8 cellular contexts compared by ENCODE assay signal in the genomic region with DNA sequence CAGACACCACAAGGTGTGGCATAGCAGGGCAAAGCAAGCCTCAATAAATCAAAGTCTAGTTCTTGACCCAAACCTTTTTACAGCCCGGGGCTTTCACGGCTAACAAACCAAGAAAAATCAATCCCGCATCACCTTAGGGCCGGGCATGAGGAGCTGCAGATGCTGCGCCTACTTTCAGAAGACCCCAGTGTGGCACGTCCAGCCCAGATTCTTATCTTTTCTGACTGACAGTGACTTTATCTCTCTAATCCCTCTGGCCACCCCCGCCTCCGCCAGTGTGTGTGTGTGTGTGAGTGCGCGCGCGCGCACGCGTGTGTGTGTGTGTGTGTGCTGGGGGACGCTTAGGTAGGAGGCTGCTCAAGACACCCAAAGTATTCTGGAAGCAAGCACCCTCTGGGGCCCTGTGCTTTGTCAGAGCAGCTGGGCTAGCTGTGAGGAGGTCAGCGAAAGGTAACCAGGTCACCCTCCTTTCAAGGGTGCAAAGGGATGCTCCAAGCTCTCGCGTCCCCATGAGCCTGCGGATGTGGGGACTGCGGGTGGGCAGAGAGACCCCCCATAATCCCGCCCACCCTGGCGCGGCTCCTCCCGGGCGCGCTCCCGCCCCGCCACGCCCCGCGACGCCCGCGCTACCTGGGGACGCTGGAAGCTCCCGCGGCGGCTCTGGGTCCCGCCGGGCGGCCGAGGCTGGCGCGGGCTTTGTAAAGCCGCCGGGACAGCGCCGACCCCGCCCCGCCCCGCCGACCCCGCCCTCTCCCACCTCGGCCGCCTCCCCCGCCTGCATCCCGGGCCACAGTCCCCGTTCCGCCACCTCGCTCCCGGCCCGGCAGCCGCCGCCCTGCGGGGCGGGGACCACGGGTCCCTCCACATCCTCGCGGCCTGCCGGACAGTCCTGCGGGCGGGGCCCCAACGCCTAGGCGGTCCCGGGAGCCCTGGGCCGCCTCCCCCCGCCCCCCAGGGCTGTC. TPM values are rescaled to one million over a fixed set of nuclear protein-coding genes. Genes with fewer than 3 reads are reported as not detected.
A peak's percentile ranks its signal among the peaks of the same experiment; 100 is the strongest.
DNase-seq lines count a peak whose midpoint lies in the region; ATAC-seq and TF ChIP-seq lines count a peak whose summit lies in the region.

No MANE protein-coding gene starts in this region.

- ATAC-seq in GM19467 (IDR thresholded peaks at IDR 0.05; ENCODE audit: unreplicated experiment) = no peak
- no peak for ATAC-seq in GM19035 (IDR thresholded peaks at IDR 0.05; ENCODE audit: unreplicated experiment)
- ATAC-seq in GM18861 (IDR thresholded peaks at IDR 0.05; ENCODE audit: unreplicated experiment) = no peak

- intact Hi-C loops in colonic mucosa (cut with DNase I) = no loop called here
- intact Hi-C loops in testis (cut with DNase I; ENCODE audit: low total_unique reads) = no loop called here

- no peak overlapping the region for H3K27ac ChIP-seq in colonic mucosa
- no peak overlapping the region for H3K27ac ChIP-seq in liver (ENCODE audit: low read depth in 1 of 2, low read length in 2 of 2)
- H3K27ac ChIP-seq in testis = peak overlapping the region; percentile 48 to 72

- peak overlapping the region; percentile 35 to 52 for H3K9ac ChIP-seq in colonic mucosa (ENCODE audit: low read depth in 2 of 2, low read length in 2 of 2)
- no peak overlapping the region for H3K9ac ChIP-seq in liver (ENCODE audit: low read depth in 1 of 2, low read length in 2 of 2)

- H3K4me1 ChIP-seq in colonic mucosa (no peaks in the 10 kb centered on the region), liver (ENCODE audit: control insufficient read depth in 4 of 4, insufficient read depth in 4 of 4, low read length in 3 of 4) (peaks cover 0 to 8% (median 1%) of the 10 kb centered on the region in 4 donors), testis (no peaks in the 10 kb centered on the region)

- H3K4me3 ChIP-seq in colonic mucosa (peak overlapping the region; percentile 32), liver (ENCODE audit: low read depth in 1 of 3, low read length in 3 of 3) (peak overlapping the region; percentile 41 to 54 (median 45)), testis (peak overlapping the region; percentile 47 to 53)

- H3K36me3 ChIP-seq in colonic mucosa (no peaks in the 10 kb centered on the region), liver (ENCODE audit: control insufficient read depth in 4 of 4, insufficient read depth in 3 of 4, low read depth in 1 of 4, low read length in 3 of 4) (no peaks in the 10 kb centered on the region), testis (ENCODE audit: low read depth, missing control alignments) (no peaks in the 10 kb centered on the region)

- TF ChIP-seq RAD21 in liver (IDR thresholded peaks at IDR 0.05) = no peak

- DNase-seq in ELR (ENCODE audit: low read depth) (peak; percentile 28), NCI-H2171 (lab: John Stamatoyannopoulos, UW) (peak; percentile 33), colonic mucosa (peak; percentile 38), testis (peak; percentile 46)

- H3K9me3 ChIP-seq in colonic mucosa (no peaks in the 10 kb centered on the region), liver (ENCODE audit: control insufficient read depth in 4 of 4, low read length in 3 of 4) (no peaks in the 10 kb centered on the region), testis (no peaks in the 10 kb centered on the region)

- H3K27me3 ChIP-seq in colonic mucosa (no peaks in the 10 kb centered on the region), liver (ENCODE audit: control insufficient read depth in 4 of 4, insufficient read depth in 4 of 4, low read length in 3 of 4) (peaks cover 0 to 2% (median 0%) of the 10 kb centered on the region in 4 donors), testis (no peaks in the 10 kb centered on the region)

- no peak for TF ChIP-seq POLR2A in testis (IDR thresholded peaks at IDR 0.05)

- no peak for TF ChIP-seq CTCF in colonic mucosa (IDR thresholded peaks at IDR 0.05)
- no peak for TF ChIP-seq CTCF in liver (IDR thresholded peaks at IDR 0.05; ENCODE audit: low read depth, low read length, missing input control)
- TF ChIP-seq CTCF in testis (IDR thresholded peaks at IDR 0.05) = no peak

- WGBS in liver = 6% methylated on average over 78 of the region's 78 CpGs
- WGBS in testis, 2 donors = 25 to 37% methylated on average over 16 to 30 of the region's 78 CpGs

TF ChIP-seq in liver, 16 proteins besides CTCF, POLR2A, EP300 and RAD21:
- no peak for TF ChIP-seq FOXA1 (IDR thresholded peaks at IDR 0.05)
- no peak for TF ChIP-seq EGR1 (IDR thresholded peaks at IDR 0.05; ENCODE audit: low read depth in 2 of 2)
- TF ChIP-seq, protein P1, sequence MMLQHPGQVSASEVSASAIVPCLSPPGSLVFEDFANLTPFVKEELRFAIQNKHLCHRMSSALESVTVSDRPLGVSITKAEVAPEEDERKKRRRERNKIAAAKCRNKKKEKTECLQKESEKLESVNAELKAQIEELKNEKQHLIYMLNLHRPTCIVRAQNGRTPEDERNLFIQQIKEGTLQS (IDR thresholded peaks at IDR 0.05) = no peak
- TF ChIP-seq FOXA2 (IDR thresholded peaks at IDR 0.05) = no peak
- TF ChIP-seq TAF1 (conservative IDR thresholded peaks at IDR 0.05) = no peak
- no peak for TF ChIP-seq YY1 (IDR thresholded peaks at IDR 0.05)
- no peak for TF ChIP-seq RXRA (IDR thresholded peaks at IDR 0.05)
- no peak for TF ChIP-seq SP1 (IDR thresholded peaks at IDR 0.05)
- TF ChIP-seq GABPA (IDR thresholded peaks at IDR 0.05 in 1 of 2, conservative IDR thresholded peaks at IDR 0.05 in 1 of 2) = no peak
- TF ChIP-seq, protein P2, sequence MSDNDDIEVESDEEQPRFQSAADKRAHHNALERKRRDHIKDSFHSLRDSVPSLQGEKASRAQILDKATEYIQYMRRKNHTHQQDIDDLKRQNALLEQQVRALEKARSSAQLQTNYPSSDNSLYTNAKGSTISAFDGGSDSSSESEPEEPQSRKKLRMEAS (IDR thresholded peaks at IDR 0.05) = no peak
- TF ChIP-seq HNF4A (conservative IDR thresholded peaks at IDR 0.05) = no peak
- no peak for TF ChIP-seq HNF4G (IDR thresholded peaks at IDR 0.05)
- no peak for TF ChIP-seq JUND (IDR thresholded peaks at IDR 0.05)

RNA-seq across cellular contexts. Expression of a gene that starts 57.1 kb away (rescaled TPM):
- 1 to 10 TPM; 2.5 to 4.9 TPM for total RNA-seq in colonic mucosa
- total RNA-seq in liver = 10 to 100 TPM in 1 of 2 donors, 1 to 10 TPM in 1; 6.6 to 11.8 TPM
- polyA plus RNA-seq in liver = 1 to 10 TPM; 2.7 to 3.3 TPM
- total RNA-seq in testis = 10 to 100 TPM; 44.7 to 47.1 TPM
- 38.1 TPM for polyA plus RNA-seq in testis (ENCODE audit: insufficient read depth, low read depth, low replicate concordance)

Comparison
In these comparisons a context has a peak if more than half of its experiments do, and no peak if none do; other contexts are left out.
1. H3K27ac ChIP-seq: peak in testis (2 of 2); none in colonic mucosa (single experiment) and liver (0 of 2).
2. H3K9ac ChIP-seq: peak in colonic mucosa (2 of 2); none in liver (0 of 2).
3. Peak in every context shown above with its lines, with median percentiles within 50 percentile points of each other: DNase-seq and H3K4me3 ChIP-seq.